1 cellular context compared by ENCODE assay signal in the genomic region with DNA sequence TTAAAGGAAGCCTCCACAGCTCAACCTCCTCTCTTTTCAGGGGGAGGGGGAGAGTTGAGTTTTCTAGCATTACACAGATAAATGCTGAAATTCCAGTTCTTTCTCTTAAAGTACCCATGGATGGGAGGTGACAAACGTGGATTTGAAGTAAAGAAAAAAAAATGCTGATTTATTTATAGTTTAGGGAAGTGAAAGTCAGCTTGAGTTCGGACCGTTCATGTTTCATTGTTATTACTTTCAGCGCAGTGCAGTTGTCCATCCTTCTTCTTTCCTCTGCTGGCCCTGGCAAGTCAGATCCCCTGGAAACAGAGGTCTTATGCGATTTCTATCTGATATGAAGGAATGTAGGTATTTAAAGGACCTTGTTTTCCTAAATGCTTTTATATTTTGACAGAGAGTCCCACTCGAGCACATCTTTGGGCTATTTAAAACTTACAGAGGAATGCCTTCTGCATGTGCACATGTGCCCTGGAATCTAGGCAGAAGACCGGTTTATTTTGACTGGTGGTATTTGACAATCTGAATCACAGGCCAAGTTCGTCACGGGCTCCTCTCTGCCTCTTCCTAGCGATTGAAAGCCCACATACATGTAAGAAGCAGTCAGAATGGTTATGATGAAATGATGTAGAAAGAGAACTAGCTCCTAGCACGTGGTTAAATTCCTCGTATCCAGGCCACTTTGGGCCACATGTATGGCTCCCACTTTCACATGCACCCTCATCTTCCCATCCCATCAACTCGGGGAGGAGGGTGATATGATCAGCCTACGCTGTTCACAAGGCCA.
TF ChIP-seq lines count a peak whose summit lies in the region.

No MANE protein-coding gene starts in this region.

TF ChIP-seq in SK-N-SH treated with all-trans-retinoic acid at 6 μM for 48 hours, 23 proteins besides CTCF, POLR2A, EP300 and RAD21 (continued from another document):
- TF ChIP-seq, protein P1, sequence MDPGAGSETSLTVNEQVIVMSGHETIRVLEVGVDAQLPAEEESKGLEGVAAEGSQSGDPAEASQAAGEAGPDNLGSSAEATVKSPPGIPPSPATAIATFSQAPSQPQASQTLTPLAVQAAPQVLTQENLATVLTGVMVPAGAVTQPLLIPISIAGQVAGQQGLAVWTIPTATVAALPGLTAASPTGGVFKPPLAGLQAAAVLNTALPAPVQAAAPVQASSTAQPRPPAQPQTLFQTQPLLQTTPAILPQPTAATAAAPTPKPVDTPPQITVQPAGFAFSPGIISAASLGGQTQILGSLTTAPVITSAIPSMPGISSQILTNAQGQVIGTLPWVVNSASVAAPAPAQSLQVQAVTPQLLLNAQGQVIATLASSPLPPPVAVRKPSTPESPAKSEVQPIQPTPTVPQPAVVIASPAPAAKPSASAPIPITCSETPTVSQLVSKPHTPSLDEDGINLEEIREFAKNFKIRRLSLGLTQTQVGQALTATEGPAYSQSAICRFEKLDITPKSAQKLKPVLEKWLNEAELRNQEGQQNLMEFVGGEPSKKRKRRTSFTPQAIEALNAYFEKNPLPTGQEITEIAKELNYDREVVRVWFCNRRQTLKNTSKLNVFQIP (CRISPR knock-in tag; IDR thresholded peaks at IDR 0.05; ENCODE audit: borderline replicate concordance, low read depth): no peak
- TF ChIP-seq ISL1 (CRISPR knock-in tag; IDR thresholded peaks at IDR 0.05) (no peak), SNAI2 (CRISPR knock-in tag; IDR thresholded peaks at IDR 0.05) (no peak), ARNTL (CRISPR knock-in tag; IDR thresholded peaks at IDR 0.05; ENCODE audit: borderline replicate concordance, low read depth) (no peak), ZNF565 (CRISPR knock-in tag; conservative IDR thresholded peaks at IDR 0.05; ENCODE audit: low read depth) (no peak)
